9 cellular contexts compared by ENCODE assay signal in the genomic region with DNA sequence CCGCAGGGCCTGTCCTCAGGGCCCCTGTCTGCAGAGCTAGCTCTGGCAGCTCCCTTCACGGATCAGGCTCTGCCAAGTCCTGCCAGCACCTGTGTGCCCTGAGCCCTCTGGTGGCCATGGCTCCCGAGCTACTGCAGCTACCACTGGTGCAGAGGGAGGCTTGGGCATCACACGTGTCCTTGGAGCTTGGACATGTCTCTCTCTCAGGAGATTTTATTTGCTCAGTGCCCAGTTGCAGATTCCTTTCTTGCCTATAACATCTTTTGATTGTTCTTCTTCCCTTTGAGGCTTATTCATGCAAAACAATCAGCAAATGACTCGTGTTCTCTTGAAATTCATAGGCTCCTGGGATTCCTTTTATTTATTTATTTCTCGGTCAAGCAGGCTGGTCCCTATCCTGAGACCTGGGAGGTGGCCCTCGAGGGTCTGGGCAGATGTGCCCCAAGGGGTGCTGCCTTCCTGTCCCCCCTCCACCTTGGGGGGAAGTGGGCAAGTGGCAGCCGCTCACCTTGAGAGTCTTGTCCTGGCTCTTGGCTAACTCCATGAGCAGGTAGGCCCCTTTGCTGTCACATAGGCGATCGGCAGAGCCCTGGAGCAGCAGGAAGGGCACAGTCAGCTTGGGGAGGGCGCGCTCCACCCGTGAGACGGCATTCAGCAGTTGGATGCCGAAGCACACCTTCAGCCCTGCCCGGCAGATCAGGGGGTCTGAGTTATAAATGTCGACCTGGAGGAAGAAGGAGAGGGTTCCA. TPM values are rescaled to one million over a fixed set of nuclear protein-coding genes. Genes with fewer than 3 reads are reported as not detected.
A peak's percentile ranks its signal among the peaks of the same experiment; 100 is the strongest.
DNase-seq lines count a peak whose midpoint lies in the region; ATAC-seq, FAIRE-seq and TF ChIP-seq lines count a peak whose summit lies in the region.
"Had no signal": no experiment of that assay in that cellular context is flagged by ENCODE, and none has a peak within 500 bp of the region (broad histone marks: within the 10 kb centered on the region; RNA-seq: fewer than 3 reads in every experiment).

No MANE protein-coding gene starts in this region.

- H3K4me1 ChIP-seq in RWPE2 (ENCODE audit: insufficient read depth, poor library complexity, severe bottlenecking): peaks cover 23% of the 10 kb centered on the region

- H3K36me3 Mint-ChIP-seq in Calu3 (ENCODE audit: insufficient read depth, unreplicated experiment): peaks cover 12% of the 10 kb centered on the region
- no peaks in the 10 kb centered on the region for H3K36me3 Mint-ChIP-seq in memory B cell
- no peaks in the 10 kb centered on the region for H3K36me3 Mint-ChIP-seq in nephron progenitor cell (ENCODE audit: low read depth)
- H3K36me3 Mint-ChIP-seq: IgD-negative memory B cell had no signal

- H3K36me3 ChIP-seq in RWPE2 (ENCODE audit: low read depth): no peaks in the 10 kb centered on the region
- peaks cover 2% of the 10 kb centered on the region for H3K36me3 ChIP-seq in bronchial epithelial cell (ENCODE audit: control insufficient read depth, insufficient read depth, low read length)

- BruUV-seq in Calu3 (replicated peaks; lab: Mats Ljungman, UMichigan): no TSS peak

- no peaks in the 10 kb centered on the region for H3K9me3 Mint-ChIP-seq in Calu3 (ENCODE audit: low read depth, unreplicated experiment)
- no peaks in the 10 kb centered on the region for H3K9me3 Mint-ChIP-seq in memory B cell
- H3K9me3 Mint-ChIP-seq in nephron progenitor cell: no peaks in the 10 kb centered on the region
- H3K9me3 Mint-ChIP-seq: IgD-negative memory B cell had no signal

- H3K27me3 ChIP-seq in RWPE2 (ENCODE audit: insufficient read depth, poor library complexity, severe bottlenecking) (no peaks in the 10 kb centered on the region), bronchial epithelial cell (ENCODE audit: control insufficient read depth, insufficient read depth, low read length) (no peaks in the 10 kb centered on the region)

- in situ Hi-C loops in KBM-7 (cut with MboI; ENCODE audit: low pct_unique_long_range_greater_than_20kb, low sequenced_read_pairs): no loop called here

- no peak for FAIRE-seq in bronchial epithelial cell (lab: Jason Lieb, UNC)

- H3K4me3 Mint-ChIP-seq in Calu3 (ENCODE audit: low read depth, unreplicated experiment) (no peak overlapping the region), memory B cell (no peak overlapping the region), nephron progenitor cell (no peak overlapping the region)

- ATAC-seq in RWPE2 (ENCODE audit: low read depth) (peak; percentile 32; the same call in 2 of the 3 replicates), memory B cell (ENCODE audit: low read depth) (peak; percentile 40), GM18909 (IDR thresholded peaks at IDR 0.05; ENCODE audit: poor library complexity, unreplicated experiment) (no peak)

- H3K27ac Mint-ChIP-seq in Calu3 (ENCODE audit: unreplicated experiment) (no peak overlapping the region), memory B cell (no peak overlapping the region), nephron progenitor cell (no peak overlapping the region)

- TF ChIP-seq CTCF in Calu3 (IDR thresholded peaks at IDR 0.05; ENCODE audit: unreplicated experiment) (peak; percentile 53), RWPE2 (IDR thresholded peaks at IDR 0.05; ENCODE audit: poor library complexity, severe bottlenecking) (peak; percentile 37), bronchial epithelial cell (IDR thresholded peaks at IDR 0.05; ENCODE audit: insufficient read depth, low read length, severe bottlenecking) (peak; percentile 73), nephron progenitor cell (IDR thresholded peaks at IDR 0.05) (no peak)

- no peaks in the 10 kb centered on the region for H3K27me3 Mint-ChIP-seq in Calu3 (ENCODE audit: unreplicated experiment)
- H3K27me3 Mint-ChIP-seq in memory B cell: peaks cover 2% of the 10 kb centered on the region
- peaks cover 5% of the 10 kb centered on the region for H3K27me3 Mint-ChIP-seq in nephron progenitor cell (ENCODE audit: low read depth, poor library complexity)

- H3K4me3 ChIP-seq in RWPE2 (ENCODE audit: severe bottlenecking) (no peak overlapping the region), bronchial epithelial cell (ENCODE audit: low read depth, low read length) (no peak overlapping the region)

- no peaks in the 10 kb centered on the region for H3K9me3 ChIP-seq in RWPE2 (ENCODE audit: severe bottlenecking)

- DNase-seq in Calu3 (peak; percentile 92), KBM-7 (peak; percentile 43), RWPE2 (ENCODE audit: low spot score) (no peak), bronchial epithelial cell (ENCODE audit: low read depth) (peak; percentile 45), memory B cell (ENCODE audit: low spot score in 2 of 2) (no peak), nephron progenitor cell (no peak), GDM1 (lab: John Stamatoyannopoulos, UW) (no peak)

- intact Hi-C loops in Calu3 (cut with micrococcal nuclease; ENCODE audit: unreplicated experiment): loop anchor here (1.0 to 5.0 kb wide), 4 partner anchors 42 to 117 kb away; no protein-coding TSS in a partner anchor

- H3K27ac ChIP-seq in RWPE2 (ENCODE audit: poor library complexity, severe bottlenecking): no peak overlapping the region

- H3K4me1 Mint-ChIP-seq in Calu3 (ENCODE audit: low read depth, unreplicated experiment) (no peaks in the 10 kb centered on the region), memory B cell (peaks cover 26% of the 10 kb centered on the region), nephron progenitor cell (peaks cover 49% of the 10 kb centered on the region)

- CTCF ChIA-PET in Calu3 (lab: Charles Lee): interaction anchor here (0.6 to 1.5 kb wide), 22 partner anchors 11 to 276 kb away, joined by 3 to 20 read pairs (median 4); a partner anchor contains a TSS

RNA-seq across cellular contexts. Expression of a gene that starts 21.9 kb away (rescaled TPM):
- total RNA-seq in Calu3 (2022): 25.1 and 27.2 TPM in 2 replicates
- total RNA-seq in bronchial epithelial cell: 4.7 and 5.8 TPM in 2 replicates

Comparison
In these comparisons a context has a peak if more than half of its experiments do, and no peak if none do; other contexts are left out.
1. DNase-seq: peak in Calu3 (single experiment), KBM-7 (single experiment) and bronchial epithelial cell (single experiment); none in RWPE2 (single experiment), memory B cell (0 of 2), nephron progenitor cell (single experiment) and GDM1 (single experiment).